8 cellular contexts compared by ENCODE assay signal in the genomic region with DNA sequence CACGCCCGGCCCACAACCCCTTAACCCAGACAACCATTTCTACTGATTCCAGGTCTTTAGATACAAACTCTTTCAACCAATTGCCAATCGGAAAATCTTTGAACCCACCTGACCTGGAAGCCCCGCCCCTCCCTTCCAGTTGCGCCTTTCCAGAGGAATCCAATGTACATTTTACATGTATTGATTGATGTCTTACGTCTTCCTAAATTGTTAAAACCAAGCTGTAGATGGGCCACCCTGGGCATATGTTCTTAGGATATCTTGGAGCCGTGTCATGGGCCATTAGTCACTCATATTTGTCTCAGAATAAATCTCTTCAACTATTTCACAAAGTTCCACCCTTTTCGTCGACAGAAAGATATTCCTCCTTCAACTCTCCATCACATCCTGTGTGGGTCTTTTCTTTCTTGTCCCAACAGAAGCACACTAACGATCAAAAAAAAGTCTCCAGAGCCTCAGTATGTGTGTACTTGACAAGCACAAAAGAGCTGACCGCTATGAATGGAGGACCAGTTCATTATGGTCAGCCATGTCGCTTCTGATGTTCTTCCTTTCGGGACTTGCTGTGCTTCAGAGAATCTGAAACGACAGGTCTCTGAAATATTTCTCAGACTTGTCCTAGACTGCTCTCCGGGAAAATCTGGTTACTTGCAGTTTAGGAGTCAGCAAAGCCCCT. TPM values are rescaled to one million over a fixed set of nuclear protein-coding genes. Genes with fewer than 3 reads are reported as not detected.
DNase-seq lines count a peak whose midpoint lies in the region; ATAC-seq, FAIRE-seq and TF ChIP-seq lines count a peak whose summit lies in the region.

No MANE protein-coding gene starts in this region.

- no peaks in the 10 kb centered on the region for H4K20me1 ChIP-seq in keratinocyte (ENCODE audit: control insufficient read depth, extremely low read depth, insufficient read depth, low read length)

- H3K27ac ChIP-seq in keratinocyte (ENCODE audit: control insufficient read depth, insufficient read depth, low read length) (peak overlapping the region; percentile 89), testis (peak overlapping the region in 1 of 2 donors; percentile 51)

- no peaks in the 10 kb centered on the region for H3K9me3 ChIP-seq in keratinocyte (ENCODE audit: control insufficient read depth, low read depth, low read length)
- H3K9me3 ChIP-seq in testis = no peaks in the 10 kb centered on the region

- peak overlapping the region; percentile 86 for H3K9ac ChIP-seq in keratinocyte (ENCODE audit: control insufficient read depth, extremely low read depth, insufficient read depth, low read length)

- WGBS in testis, 2 donors = 15 to 23% methylated on average over 15 of the region's 15 CpGs

- TF ChIP-seq POLR2A in testis (IDR thresholded peaks at IDR 0.05) = no peak

- dilution Hi-C loops in keratinocyte (cut with MboI; ENCODE audit: extremely low pct_ligation_motif_present, low sequenced_read_pairs) = no loop called here

- H3K4me1 Mint-ChIP-seq in activated T-helper 2 cell treated with anti-CD3 and anti-CD28 coated beads, Interferon-gamma antibody, Interleukin-2, Interleukin-4, amounts not matched to agents 10 μg/mL and 5 μg/mL and 100 μg/mL, durations not matched to agents 14 hours and 24 hours and 36 hours (ENCODE audit: low read depth) = peaks cover 16% of the 10 kb centered on the region

- H3K4me3 ChIP-seq in keratinocyte (ENCODE audit: control insufficient read depth in 2 of 3, extremely low read depth in 1 of 3, insufficient read depth in 2 of 3, low read depth in 1 of 3, low read length in 3 of 3) (peak overlapping the region; percentile 73 to 93 (median 91)), testis (peak overlapping the region; percentile 65 to 67)

- peak overlapping the region; percentile 96 for H3K27ac Mint-ChIP-seq in activated T-helper 2 cell treated with anti-CD3 and anti-CD28 coated beads, Interferon-gamma antibody, Interleukin-2, Interleukin-4, amounts not matched to agents 10 μg/mL and 5 μg/mL and 100 μg/mL, durations not matched to agents 14 hours and 24 hours and 36 hours

- peak overlapping the region; percentile 81 for H3K4me2 ChIP-seq in keratinocyte (ENCODE audit: control insufficient read depth, extremely low read depth, insufficient read depth, low read depth, low read length)

- no peaks in the 10 kb centered on the region for H3K27me3 ChIP-seq in keratinocyte (ENCODE audit: control insufficient read depth, extremely low read depth, insufficient read depth, low read length)
- no peaks in the 10 kb centered on the region for H3K27me3 ChIP-seq in testis

- intact Hi-C loops in activated T-helper 2 cell treated with anti-CD3 and anti-CD28 coated beads, Interferon-gamma antibody, Interleukin-2, Interleukin-4, amounts not matched to agents 10 μg/mL and 5 μg/mL and 100 μg/mL, durations not matched to agents 14 hours and 24 hours and 36 hours (cut with micrococcal nuclease) = loop anchor here (1.0 kb wide), 5 partner anchors 23 to 748 kb away; partner anchors contain the start of genes TRAPPC2B, ZNF134, ZNF17 and ZNF547
- intact Hi-C loops in testis (cut with DNase I; ENCODE audit: low total_unique reads) = no loop called here

- H3K4me1 ChIP-seq in keratinocyte (ENCODE audit: control insufficient read depth, extremely low read depth, insufficient read depth, low read length) = peaks cover 4% of the 10 kb centered on the region
- H3K4me1 ChIP-seq in testis = no peaks in the 10 kb centered on the region

- peak overlapping the region; percentile 52 for H2AFZ ChIP-seq in keratinocyte (ENCODE audit: control insufficient read depth, low read length)

- peaks cover 45% of the 10 kb centered on the region for H3K9me3 Mint-ChIP-seq in activated T-helper 2 cell treated with anti-CD3 and anti-CD28 coated beads, Interferon-gamma antibody, Interleukin-2, Interleukin-4, amounts not matched to agents 10 μg/mL and 5 μg/mL and 100 μg/mL, durations not matched to agents 14 hours and 24 hours and 36 hours

- ATAC-seq in HG03025 (IDR thresholded peaks at IDR 0.05; ENCODE audit: low FRiP score, unreplicated experiment) = peak; percentile 5

- H3K9me1 ChIP-seq in keratinocyte (ENCODE audit: control insufficient read depth, extremely low read depth, insufficient read depth, low read length) = no peaks in the 10 kb centered on the region

- H3K79me2 ChIP-seq in keratinocyte (ENCODE audit: control insufficient read depth, insufficient read depth, low read length) = peaks cover 38% of the 10 kb centered on the region

- FAIRE-seq in keratinocyte (lab: Jason Lieb, UNC) = no peak

- DNase-seq in NCI-H510A treated with DMSO at 0.1 percent for 48 hours (lab: John Stamatoyannopoulos, UW) = peak; percentile 79
- no peak for DNase-seq in NCI-H510A (lab: John Stamatoyannopoulos, UW)
- DNase-seq in activated T-helper 2 cell treated with anti-CD3 and anti-CD28 coated beads, Interferon-gamma antibody, Interleukin-2, Interleukin-4, amounts not matched to agents 10 μg/mL and 5 μg/mL and 100 μg/mL, durations not matched to agents 14 hours and 24 hours and 36 hours (ENCODE audit: low spot score) = no peak
- no peak for DNase-seq in keratinocyte (ENCODE audit: low read depth, low spot score)
- DNase-seq in testis = no peak
- DNase-seq in stimulated activated CD4-positive, alpha-beta T cell treated with anti-CD3 and anti-CD28 coated beads, Interleukin-4, amount 100 ng/mL, for 1 hour = no peak
- DNase-seq in NK-92 treated with Interleukin-12 subunit alpha and Interleukin-12 subunit beta, amount 100 ng/mL, for 24 hours (lab: John Stamatoyannopoulos, UW) = no peak

- peaks cover 46% of the 10 kb centered on the region for H3K36me3 Mint-ChIP-seq in activated T-helper 2 cell treated with anti-CD3 and anti-CD28 coated beads, Interferon-gamma antibody, Interleukin-2, Interleukin-4, amounts not matched to agents 10 μg/mL and 5 μg/mL and 100 μg/mL, durations not matched to agents 14 hours and 24 hours and 36 hours (ENCODE audit: low read depth)

- H3K4me3 Mint-ChIP-seq in activated T-helper 2 cell treated with anti-CD3 and anti-CD28 coated beads, Interferon-gamma antibody, Interleukin-2, Interleukin-4, amounts not matched to agents 10 μg/mL and 5 μg/mL and 100 μg/mL, durations not matched to agents 14 hours and 24 hours and 36 hours (ENCODE audit: low read depth) = peak overlapping the region; percentile 98

- peaks cover 3 to 4% of the 10 kb centered on the region in 2 experiments for H3K36me3 ChIP-seq in keratinocyte (ENCODE audit: control insufficient read depth in 2 of 2, extremely low read depth in 1 of 2, insufficient read depth in 2 of 2, low read length in 2 of 2)
- no peaks in the 10 kb centered on the region for H3K36me3 ChIP-seq in testis (ENCODE audit: low read depth, missing control alignments)

- TF ChIP-seq CTCF in keratinocyte (optimal IDR thresholded peaks at IDR 0.05 in 1 of 3, IDR thresholded peaks at IDR 0.05 in 1 of 3, conservative IDR thresholded peaks at IDR 0.05 in 1 of 3; ENCODE audit: extremely low read depth in 1 of 3, insufficient read depth in 2 of 3, low read length in 3 of 3) (no peak), testis (IDR thresholded peaks at IDR 0.05) (no peak)

- no peaks in the 10 kb centered on the region for H3K27me3 Mint-ChIP-seq in activated T-helper 2 cell treated with anti-CD3 and anti-CD28 coated beads, Interferon-gamma antibody, Interleukin-2, Interleukin-4, amounts not matched to agents 10 μg/mL and 5 μg/mL and 100 μg/mL, durations not matched to agents 14 hours and 24 hours and 36 hours (ENCODE audit: low read depth)

RNA-seq across cellular contexts. Expression of gene ZNF749, which starts 0.6 kb away (rescaled TPM):
- 21.0 and 21.5 TPM in 2 replicates for total RNA-seq in activated T-helper 2 cell treated with anti-CD3 and anti-CD28 coated beads, Interferon-gamma antibody, Interleukin-2, Interleukin-4, amounts not matched to agents 10 μg/mL and 5 μg/mL and 100 μg/mL, durations not matched to agents 14 hours and 24 hours and 36 hours
- polyA plus RNA-seq in keratinocyte (5.7 to 6.8 TPM (median 6.3 TPM) in 3 replicates), testis (ENCODE audit: insufficient read depth, low read depth, low replicate concordance) (7.9 TPM)
- polyA plus RNA-seq in keratinocyte (2011; ENCODE audit: low read depth) = 2.4 TPM
- 3.3 and 5.2 TPM in 2 replicates for polyA plus RNA-seq in keratinocyte (2011; cell fraction: cytosol; rRNA removed)
- 13.4 and 13.9 TPM in 2 replicates for polyA plus RNA-seq in keratinocyte (2011; cell fraction: nucleus; rRNA removed)
- 4.8 and 6.3 TPM in 2 replicates for polyA plus RNA-seq in keratinocyte (2012; ENCODE audit: low replicate concordance)
- polyA minus RNA-seq in keratinocyte = 7.9 to 18.2 TPM (median 13.1 TPM) in 3 replicates
- 7.3 TPM for polyA minus RNA-seq in keratinocyte (2011; cell fraction: cytosol; rRNA and poly(A)+ RNA removed)
- polyA minus RNA-seq in keratinocyte (2011; cell fraction: nucleus; rRNA and poly(A)+ RNA removed) = 17.4 and 35.3 TPM in 2 replicates
- 10 to 100 TPM; 11.2 to 14.1 TPM for total RNA-seq in testis

RNA-seq across cellular contexts. Expression of gene VN1R1, which starts 22.4 kb away (rescaled TPM):
- total RNA-seq in activated T-helper 2 cell treated with anti-CD3 and anti-CD28 coated beads, Interferon-gamma antibody, Interleukin-2, Interleukin-4, amounts not matched to agents 10 μg/mL and 5 μg/mL and 100 μg/mL, durations not matched to agents 14 hours and 24 hours and 36 hours = 0.09 TPM in 1 of 2 replicates, not detected in the other
- polyA plus RNA-seq in keratinocyte (0.09 to 0.46 TPM (median 0.17 TPM) in 3 replicates), testis (ENCODE audit: insufficient read depth, low read depth, low replicate concordance) (0.44 TPM)
- 0.51 TPM for polyA plus RNA-seq in keratinocyte (2011; ENCODE audit: low read depth)
- 0.05 and 0.11 TPM in 2 replicates for polyA plus RNA-seq in keratinocyte (2011; cell fraction: cytosol; rRNA removed)
- polyA plus RNA-seq in keratinocyte (2011; cell fraction: nucleus; rRNA removed) = 1.0 TPM in 2 replicates
- 0.18 and 1.1 TPM in 2 replicates for polyA plus RNA-seq in keratinocyte (2012; ENCODE audit: low replicate concordance)
- 0.59 to 0.93 TPM in 2 of 3 replicates, not detected in the other for polyA minus RNA-seq in keratinocyte
- not detected for polyA minus RNA-seq in keratinocyte (2011; cell fraction: cytosol; rRNA and poly(A)+ RNA removed)
- polyA minus RNA-seq in keratinocyte (2011; cell fraction: nucleus; rRNA and poly(A)+ RNA removed) = 0.53 and 1.0 TPM in 2 replicates
- 1 to 10 TPM; 5.3 to 7.8 TPM for total RNA-seq in testis

RNA-seq across cellular contexts. Expression of gene ZNF17, which starts 23.6 kb away (rescaled TPM):
- 7.7 and 9.3 TPM in 2 replicates for total RNA-seq in activated T-helper 2 cell treated with anti-CD3 and anti-CD28 coated beads, Interferon-gamma antibody, Interleukin-2, Interleukin-4, amounts not matched to agents 10 μg/mL and 5 μg/mL and 100 μg/mL, durations not matched to agents 14 hours and 24 hours and 36 hours
- polyA plus RNA-seq in keratinocyte (4.8 to 5.4 TPM (median 5.0 TPM) in 3 replicates), testis (ENCODE audit: insufficient read depth, low read depth, low replicate concordance) (7.4 TPM)
- polyA plus RNA-seq in keratinocyte (2011; ENCODE audit: low read depth) = 1.1 TPM
- 1.7 and 2.9 TPM in 2 replicates for polyA plus RNA-seq in keratinocyte (2011; cell fraction: cytosol; rRNA removed)
- 5.3 and 8.5 TPM in 2 replicates for polyA plus RNA-seq in keratinocyte (2011; cell fraction: nucleus; rRNA removed)
- polyA plus RNA-seq in keratinocyte (2012; ENCODE audit: low replicate concordance) = 3.6 and 3.9 TPM in 2 replicates
- polyA minus RNA-seq in keratinocyte = 6.4 to 18.5 TPM (median 11.3 TPM) in 3 replicates
- 4.2 TPM for polyA minus RNA-seq in keratinocyte (2011; cell fraction: cytosol; rRNA and poly(A)+ RNA removed)
- 9.2 and 10.4 TPM in 2 replicates for polyA minus RNA-seq in keratinocyte (2011; cell fraction: nucleus; rRNA and poly(A)+ RNA removed)
- 10 to 100 TPM; 19.8 to 25.5 TPM for total RNA-seq in testis

RNA-seq across cellular contexts. Expression of gene ZNF772, which starts 42.8 kb away (rescaled TPM):
- total RNA-seq in activated T-helper 2 cell treated with anti-CD3 and anti-CD28 coated beads, Interferon-gamma antibody, Interleukin-2, Interleukin-4, amounts not matched to agents 10 μg/mL and 5 μg/mL and 100 μg/mL, durations not matched to agents 14 hours and 24 hours and 36 hours = 2.0 and 2.3 TPM in 2 replicates
- 5.2 to 5.4 TPM (median 5.3 TPM) in 3 replicates for polyA plus RNA-seq in keratinocyte
- polyA plus RNA-seq in keratinocyte (2011; ENCODE audit: low read depth) = 4.7 TPM
- 2.6 and 3.9 TPM in 2 replicates for polyA plus RNA-seq in keratinocyte (2011; cell fraction: cytosol; rRNA removed)
- 6.5 and 7.6 TPM in 2 replicates for polyA plus RNA-seq in keratinocyte (2011; cell fraction: nucleus; rRNA removed)
- 3.1 and 3.6 TPM in 2 replicates for polyA plus RNA-seq in keratinocyte (2012; ENCODE audit: low replicate concordance)
- polyA minus RNA-seq in keratinocyte = 7.0 to 17.6 TPM (median 9.8 TPM) in 3 replicates
- polyA minus RNA-seq in keratinocyte (2011; cell fraction: cytosol; rRNA and poly(A)+ RNA removed) = 5.6 TPM
- 11.5 and 14.7 TPM in 2 replicates for polyA minus RNA-seq in keratinocyte (2011; cell fraction: nucleus; rRNA and poly(A)+ RNA removed)
- 10 to 100 TPM; 39.8 to 57.3 TPM for total RNA-seq in testis
- 7.6 TPM for polyA plus RNA-seq in testis (ENCODE audit: insufficient read depth, low read depth, low replicate concordance)

RNA-seq across cellular contexts. Expression of gene ZNF548, which starts 44.9 kb away (rescaled TPM):
- total RNA-seq in activated T-helper 2 cell treated with anti-CD3 and anti-CD28 coated beads, Interferon-gamma antibody, Interleukin-2, Interleukin-4, amounts not matched to agents 10 μg/mL and 5 μg/mL and 100 μg/mL, durations not matched to agents 14 hours and 24 hours and 36 hours = 10.5 and 12.5 TPM in 2 replicates
- polyA plus RNA-seq in keratinocyte (8.5 to 11.4 TPM (median 10.8 TPM) in 3 replicates), testis (ENCODE audit: insufficient read depth, low read depth, low replicate concordance) (14.6 TPM)
- polyA plus RNA-seq in keratinocyte (2011; ENCODE audit: low read depth) = 2.6 TPM
- polyA plus RNA-seq in keratinocyte (2011; cell fraction: cytosol; rRNA removed) = 5.1 and 7.8 TPM in 2 replicates
- 15.2 and 15.9 TPM in 2 replicates for polyA plus RNA-seq in keratinocyte (2011; cell fraction: nucleus; rRNA removed)
- polyA plus RNA-seq in keratinocyte (2012; ENCODE audit: low replicate concordance) = 5.0 and 7.0 TPM in 2 replicates
- polyA minus RNA-seq in keratinocyte = 11.5 to 24.2 TPM (median 18.5 TPM) in 3 replicates
- polyA minus RNA-seq in keratinocyte (2011; cell fraction: cytosol; rRNA and poly(A)+ RNA removed) = 5.4 TPM
- polyA minus RNA-seq in keratinocyte (2011; cell fraction: nucleus; rRNA and poly(A)+ RNA removed) = 8.4 and 16.6 TPM in 2 replicates
- total RNA-seq in testis = 10 to 100 TPM; 35.4 to 39.3 TPM
